ENCODE assay signal across 7 cellular contexts in genomic region chr12:129911437-129912049, GRCh38. TPM values are rescaled to one million over a fixed set of nuclear protein-coding genes. Genes with fewer than 3 reads are reported as not detected.
DNase-seq lines count a peak whose midpoint lies in the region; TF ChIP-seq lines count a peak whose summit lies in the region.

No MANE protein-coding gene starts in this region.

- H3K4me3 ChIP-seq in fibroblast of pulmonary artery (replicated peaks; ENCODE audit: low read depth, low read length), result no peak overlapping the region

- peak; percentile 73 for TF ChIP-seq CTCF in GM20000 (IDR thresholded peaks at IDR 0.05; ENCODE audit: extremely low read depth, missing control alignments)
- peak; percentile 78 for TF ChIP-seq CTCF in LNCAP (IDR thresholded peaks at IDR 0.05)
- peak; percentile 25 for TF ChIP-seq CTCF in fibroblast of pulmonary artery (IDR thresholded peaks at IDR 0.05; ENCODE audit: low read length, missing control alignments)

- DNase-seq in G401 (ENCODE audit: low spot score) (peak; percentile 28), GM20000 (ENCODE audit: low spot score) (peak; percentile 77), RKO (ENCODE audit: low spot score) (peak; percentile 64), fibroblast of pulmonary artery (ENCODE audit: low read depth) (peak; percentile 14), occipital lobe (lab: John Stamatoyannopoulos, UW) (peak; percentile 67), AG08396 (ENCODE audit: low spot score) (no peak)

- in situ Hi-C loops in G401 (cut with HindIII; ENCODE audit: low sequenced_read_pairs), result no loop called here

RNA-seq across cellular contexts. Expression of gene TMEM132D, which starts 7.7 kb away (rescaled TPM):
- not detected in 2 replicates for total RNA-seq in G401 (2014; rRNA removed; shearing (Covaris generic))
- 4.4 TPM for total RNA-seq in occipital lobe

Comparison
In these comparisons a context has a peak if more than half of its experiments do, and no peak if none do; other contexts are left out.
1. CTCF ChIP-seq: peak in every context shown above with its lines; median percentile 78 in LNCAP; 73 in GM20000; 25 in fibroblast of pulmonary artery.